8 cellular contexts compared by ENCODE assay signal in the genomic region with DNA sequence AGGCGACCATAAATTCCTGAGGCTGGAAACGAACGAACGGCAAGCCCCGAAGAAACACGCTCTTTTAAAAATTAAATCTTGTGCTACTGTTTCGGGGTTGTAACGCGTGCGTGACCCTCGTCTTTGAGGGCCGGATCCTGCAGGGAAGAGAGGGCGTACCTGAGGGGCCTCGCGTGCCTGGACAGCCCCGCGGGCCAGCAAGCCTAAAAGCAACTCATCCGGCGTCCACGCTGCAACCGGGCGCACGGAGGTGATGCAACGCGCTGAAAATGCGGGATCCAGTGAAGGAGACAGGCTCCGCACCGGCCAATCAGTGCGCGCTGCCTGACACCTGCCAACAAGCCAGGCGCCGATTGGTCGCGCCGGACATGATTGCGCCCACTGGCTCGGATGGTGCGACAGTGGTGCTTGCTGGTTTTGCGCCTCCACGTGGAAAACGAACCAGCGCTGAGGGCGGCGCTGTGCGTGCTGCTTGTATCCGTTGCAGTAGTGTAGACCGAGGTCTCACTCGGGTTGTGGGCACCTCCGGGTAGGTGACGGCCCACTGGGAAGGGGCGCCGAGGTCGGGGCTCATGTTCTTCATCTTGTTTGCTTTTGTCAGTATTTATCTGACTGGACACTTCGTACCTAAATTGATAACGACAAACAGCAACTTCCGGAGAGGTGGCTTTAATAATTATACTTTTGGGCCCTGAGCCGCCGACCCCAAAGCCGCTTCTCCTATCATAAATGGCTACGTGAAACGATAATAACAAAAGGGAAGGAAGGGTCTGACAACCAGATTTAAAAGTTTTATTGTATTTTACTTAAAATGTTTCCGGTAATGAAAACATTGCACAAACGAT. TPM values are rescaled to one million over a fixed set of nuclear protein-coding genes. Genes with fewer than 3 reads are reported as not detected.
DNase-seq lines count a peak whose midpoint lies in the region; ATAC-seq and TF ChIP-seq lines count a peak whose summit lies in the region.

A gene (minus strand): TSS at position 246 of the 845 bp plus-strand sequence. CDS start 4,278 bp downstream, outside the sequence.

- peak; percentile 71 for TF ChIP-seq POLR2A in prostate gland (IDR thresholded peaks at IDR 0.05)

- no peaks in the 10 kb centered on the region for H3K27me3 ChIP-seq in prostate gland (replicated peaks; ENCODE audit: insufficient read depth)

- H3K4me1 ChIP-seq in prostate gland (replicated peaks) (peaks cover 7% of the 10 kb centered on the region), urinary bladder (ENCODE audit: insufficient read depth) (no peaks in the 10 kb centered on the region)

- DNase-seq in NCI-H187 (lab: John Stamatoyannopoulos, UW) (peak; percentile 77 to 94), T-helper 2 cell (peak; percentile 98 to 100 (median 98)), left ventricle myocardium superior (peak; percentile 99), prostate gland (ENCODE audit: low spot score) (peak; percentile 99)

- no peaks in the 10 kb centered on the region for H3K36me3 ChIP-seq in prostate gland
- no peaks in the 10 kb centered on the region for H3K36me3 ChIP-seq in urinary bladder (ENCODE audit: insufficient read depth)

- no peaks in the 10 kb centered on the region for H3K9me3 ChIP-seq in prostate gland

- intact Hi-C loops in left ventricle myocardium superior (cut with micrococcal nuclease) (no loop called here), prostate gland (cut with DNase I) (loop anchor here (5.0 kb wide), 1 partner anchor 34 kb away; a partner anchor contains a TSS)

- H3K4me3 ChIP-seq in prostate gland (peak within 1 kb of the TSS; percentile 50 to 69), urinary bladder (ENCODE audit: low read depth, low read length) (peak within 1 kb of the TSS; percentile 63)

- under 1% methylated on average over 63 of the region's 63 CpGs for WGBS in prostate gland
- under 1% methylated on average over 63 of the region's 63 CpGs for WGBS in urinary bladder

- ATAC-seq in GM18499 (IDR thresholded peaks at IDR 0.05; ENCODE audit: insufficient read depth, unreplicated experiment) (peak; percentile 81), HG02943 (IDR thresholded peaks at IDR 0.05; ENCODE audit: low read depth, unreplicated experiment) (peak; percentile 84), left ventricle myocardium superior (peak; percentile 100)

- H3K27ac ChIP-seq in angular gyrus (ENCODE audit: low read depth, low read length) (peak within 1 kb of the TSS; percentile 10), prostate gland (peak within 1 kb of the TSS; percentile 19 to 62), urinary bladder (ENCODE audit: low read depth) (peak within 1 kb of the TSS; percentile 55)

- peak; percentile 14 to 47 (median 39) for TF ChIP-seq CTCF in prostate gland (IDR thresholded peaks at IDR 0.05)

RNA-seq across cellular contexts. Expression of the gene that starts here (rescaled TPM):
- total RNA-seq in left ventricle myocardium superior (55.6 TPM), prostate gland (10 to 100 TPM; 58.3 to 89.2 TPM), urinary bladder (182 TPM)
- polyA plus RNA-seq in urinary bladder: 33.3 TPM

Comparison
In these comparisons a context has a peak if more than half of its experiments do, and no peak if none do; other contexts are left out.
1. Peak in every context shown above with its lines: DNase-seq, ATAC-seq, H3K4me3 ChIP-seq and H3K27ac ChIP-seq.